Comparison of ENCODE assay signal across 8 cellular contexts in genomic region chr5:110757118-110757729, GRCh38. TPM values are rescaled to one million over a fixed set of nuclear protein-coding genes. Genes with fewer than 3 reads are reported as not detected.
DNase-seq lines count a peak whose midpoint lies in the region; ATAC-seq and TF ChIP-seq lines count a peak whose summit lies in the region.

No MANE protein-coding gene starts in this region.

- peak; percentile 3 for DNase-seq in activated T-cell treated with anti-CD3 and anti-CD28 coated beads for 4 hours
- DNase-seq in activated T-cell treated with anti-CD3 and anti-CD28 coated beads, Interleukin-2, amount 50 U/mL, for 48 hours: no peak
- DNase-seq in LHCN-M2 (ENCODE audit: low read depth): peak; percentile 31
- DNase-seq in SW480 (ENCODE audit: low spot score): peak; percentile 50
- peak; percentile 77 for DNase-seq in fibroblast of pulmonary artery (ENCODE audit: low read depth)
- peak; percentile 62 for DNase-seq in renal cortical epithelial cell (ENCODE audit: low read depth)

- no peak overlapping the region for H3K4me3 ChIP-seq in fibroblast of pulmonary artery (replicated peaks; ENCODE audit: low read depth, low read length)

- no peak for ATAC-seq in HG02938 (IDR thresholded peaks at IDR 0.05; ENCODE audit: unreplicated experiment)
- no peak for ATAC-seq in GM21529 (IDR thresholded peaks at IDR 0.05; ENCODE audit: unreplicated experiment)

- peak; percentile 63 for TF ChIP-seq CTCF in fibroblast of pulmonary artery (IDR thresholded peaks at IDR 0.05; ENCODE audit: low read length, missing control alignments)

RNA-seq across cellular contexts. Expression of gene SLC25A46, which starts 18.4 kb away (rescaled TPM):
- total RNA-seq in LHCN-M2 (2014; rRNA removed) (75.1 and 75.2 TPM in 2 replicates), renal cortical epithelial cell (96.4 and 119 TPM in 2 replicates)
- polyA plus RNA-seq in LHCN-M2 (2012): 18.6 TPM

RNA-seq across cellular contexts. Expression of gene TMEM232, which starts 30.8 kb away (rescaled TPM):
- total RNA-seq in LHCN-M2 (2014; rRNA removed) (1.1 and 1.3 TPM in 2 replicates), renal cortical epithelial cell (2.3 and 9.1 TPM in 2 replicates)
- polyA plus RNA-seq in LHCN-M2 (2012): 0.27 TPM

Comparison
In these comparisons a context has a peak if more than half of its experiments do, and no peak if none do; other contexts are left out.
1. DNase-seq: peak in activated T-cell treated with anti-CD3 and anti-CD28 coated beads for 4 hours (single experiment), LHCN-M2 (single experiment), SW480 (single experiment), fibroblast of pulmonary artery (single experiment) and renal cortical epithelial cell (single experiment); none in activated T-cell treated with anti-CD3 and anti-CD28 coated beads, Interleukin-2, amount 50 U/mL, for 48 hours (0 of 2).